Comparison of ENCODE assay signal across 11 cellular contexts in genomic region chr16:81738831-81739496, GRCh38. TPM values are rescaled to one million over a fixed set of nuclear protein-coding genes. Genes with fewer than 3 reads are reported as not detected.
DNase-seq lines count a peak whose midpoint lies in the region; ATAC-seq and TF ChIP-seq lines count a peak whose summit lies in the region.
"Had no signal": no experiment of that assay in that cellular context is flagged by ENCODE, and none has a peak within 500 bp of the region (broad histone marks: within the 10 kb centered on the region; RNA-seq: fewer than 3 reads in every experiment).

No MANE protein-coding gene starts in this region.

- peaks cover 0 to 4% (median 0%) of the 10 kb centered on the region in 3 experiments for H3K27me3 ChIP-seq in neuronal stem cell (ENCODE audit: control insufficient read depth in 3 of 3, insufficient read depth in 3 of 3, low read depth in 1 of 3, low read length in 3 of 3)
- H3K27me3 ChIP-seq: MG63 had no signal

- H3K4me3 Mint-ChIP-seq in activated B cell treated with CpG ODN at 0.5 μM for 24 hours: peak overlapping the region; percentile 79
- H3K4me3 Mint-ChIP-seq in activated T-helper 17 cell treated with anti-CD3 and anti-CD28 coated beads, Interleukin-2, amount 50 U/mL, for 72 hours: no peak overlapping the region

- no peaks in the 10 kb centered on the region for H3K36me3 ChIP-seq in neuronal stem cell (replicated peaks in 1 of 2; ENCODE audit: control insufficient read depth in 2 of 2, insufficient read depth in 2 of 2, low read length in 2 of 2)
- H3K36me3 ChIP-seq: MG63 had no signal

- no peaks in the 10 kb centered on the region for H3K9me3 Mint-ChIP-seq in activated B cell treated with CpG ODN at 0.5 μM for 24 hours
- H3K9me3 Mint-ChIP-seq in activated T-helper 17 cell treated with anti-CD3 and anti-CD28 coated beads, Interleukin-2, amount 50 U/mL, for 72 hours: no peaks in the 10 kb centered on the region

- H4K8ac ChIP-seq in neuronal stem cell (ENCODE audit: low read depth, low read length): no peak overlapping the region

- H3K27ac Mint-ChIP-seq in activated B cell treated with CpG ODN at 0.5 μM for 24 hours: peak overlapping the region; percentile 95
- H3K27ac Mint-ChIP-seq in activated T-helper 17 cell treated with anti-CD3 and anti-CD28 coated beads, Interleukin-2, amount 50 U/mL, for 72 hours: no peak overlapping the region

- peaks cover 0 to 2% of the 10 kb centered on the region in 2 donors for H3K9me3 ChIP-seq in neuronal stem cell (replicated peaks in 1 of 2; ENCODE audit: control insufficient read depth in 2 of 2, insufficient read depth in 1 of 2, low read depth in 1 of 2, low read length in 2 of 2)
- H3K9me3 ChIP-seq: MG63 had no signal

- H3K27me3 Mint-ChIP-seq in activated B cell treated with CpG ODN at 0.5 μM for 24 hours: no peaks in the 10 kb centered on the region
- H3K27me3 Mint-ChIP-seq in activated T-helper 17 cell treated with anti-CD3 and anti-CD28 coated beads, Interleukin-2, amount 50 U/mL, for 72 hours: no peaks in the 10 kb centered on the region

- POLR2A ChIA-PET in activated B cell treated with CpG ODN at 0.5 μM for 24 hours (lab: Charles Lee): interaction anchor here (0.7 to 4.9 kb wide), 24 partner anchors 9 to 425 kb away, joined by 3 to 124 read pairs (median 7); partner anchors contain the start of genes GAN and PLCG2

- H3K4me2 ChIP-seq in neuronal stem cell (ENCODE audit: insufficient read depth, low read length, poor library complexity, severe bottlenecking): no peak overlapping the region

- peak; percentile 28 for ATAC-seq in HG03280 (IDR thresholded peaks at IDR 0.05; ENCODE audit: unreplicated experiment)
- ATAC-seq in activated B cell treated with CpG ODN at 0.5 μM for 24 hours (ENCODE audit: low read depth): peak; percentile 73
- no peak for ATAC-seq in activated T-helper 17 cell treated with anti-CD3 and anti-CD28 coated beads, Interleukin-2, amount 50 U/mL, for 72 hours (replicated peaks)
- no peak for ATAC-seq in HG03095 (IDR thresholded peaks at IDR 0.05; ENCODE audit: unreplicated experiment)

- no peak overlapping the region for H3K9ac ChIP-seq in neuronal stem cell (ENCODE audit: low read depth, low read length, poor library complexity)

- WGBS in neuronal stem cell (ENCODE audit: extremely low coverage in 2 of 2, insufficient read length in 2 of 2, insufficient replicate concordance in 1 of 2), 2 donors: no CpG with 5 or more reads among the region's 18 CpGs

- peak overlapping the region; percentile 55 for H2BK15ac ChIP-seq in neuronal stem cell (ENCODE audit: low read length)

- in situ Hi-C loops in GM13976 (cut with MboI; ENCODE audit: low sequenced_read_pairs, unreplicated experiment): no loop called here

- H3K23ac ChIP-seq in neuronal stem cell (ENCODE audit: low read depth, low read length, poor library complexity): no peak overlapping the region

- H3K79me1 ChIP-seq in neuronal stem cell (ENCODE audit: low read depth, low read length): no peaks in the 10 kb centered on the region

- DNase-seq in GM13976 (ENCODE audit: low spot score) (peak; percentile 47), activated B cell treated with CpG ODN at 0.5 μM for 24 hours (peak; percentile 78), neuronal stem cell (ENCODE audit: low spot score) (no peak), NCI-H774 (lab: John Stamatoyannopoulos, UW) (no peak)
- DNase-seq in stimulated activated CD8-positive, alpha-beta memory T cell treated with anti-CD3 and anti-CD28 coated beads, Interleukin-4, amount 100 ng/mL, for 48 hours: no peak
- DNase-seq: activated CD4-positive, CD25-positive, alpha-beta regulatory T cell; DND-41; MG63 had no signal

- peak overlapping the region; percentile 13 for H2BK5ac ChIP-seq in neuronal stem cell (ENCODE audit: low read length)

- peaks cover 5% of the 10 kb centered on the region for H3K36me3 Mint-ChIP-seq in activated B cell treated with CpG ODN at 0.5 μM for 24 hours (ENCODE audit: low read depth)
- no peaks in the 10 kb centered on the region for H3K36me3 Mint-ChIP-seq in activated T-helper 17 cell treated with anti-CD3 and anti-CD28 coated beads, Interleukin-2, amount 50 U/mL, for 72 hours (ENCODE audit: low read depth)

- H2BK12ac ChIP-seq in neuronal stem cell (ENCODE audit: low read length): peak overlapping the region; percentile 1

- H2AFZ ChIP-seq in neuronal stem cell (ENCODE audit: low read length): no peak overlapping the region

- H3K14ac ChIP-seq in neuronal stem cell (ENCODE audit: low read length): no peak overlapping the region

- no peak for TF ChIP-seq CTCF in GM13976 (IDR thresholded peaks at IDR 0.05; ENCODE audit: borderline replicate concordance, control extremely low read depth, extremely low read depth, insufficient read depth, missing control alignments)
- TF ChIP-seq CTCF in activated B cell treated with CpG ODN at 0.5 μM for 24 hours (IDR thresholded peaks at IDR 0.05): no peak

- H3K4ac ChIP-seq in neuronal stem cell (ENCODE audit: low read length): no peak overlapping the region

- peak overlapping the region; percentile 95 for H2AK5ac ChIP-seq in neuronal stem cell (ENCODE audit: low read depth, low read length)

- no peaks in the 10 kb centered on the region for H3K4me1 ChIP-seq in neuronal stem cell (ENCODE audit: control insufficient read depth in 2 of 2, insufficient read depth in 1 of 2, low read depth in 1 of 2, low read length in 2 of 2)

- intact Hi-C loops in activated B cell treated with CpG ODN at 0.5 μM for 24 hours (cut with micrococcal nuclease): loop anchor here (1.0 to 10.0 kb wide), 18 partner anchors 9 to 1194 kb away; partner anchors contain the start of genes ATMIN, DYNLRB2 and GCSH

- peaks cover 55% of the 10 kb centered on the region for H3K4me1 Mint-ChIP-seq in activated B cell treated with CpG ODN at 0.5 μM for 24 hours
- no peaks in the 10 kb centered on the region for H3K4me1 Mint-ChIP-seq in activated T-helper 17 cell treated with anti-CD3 and anti-CD28 coated beads, Interleukin-2, amount 50 U/mL, for 72 hours

- CTCF ChIA-PET in activated B cell treated with CpG ODN at 0.5 μM for 24 hours (lab: Charles Lee): interaction anchor here (0.7 to 8.3 kb wide), 16 partner anchors 9 to 373 kb away, joined by 3 to 56 read pairs (median 4); no protein-coding TSS in a partner anchor

- no peak overlapping the region for H3K27ac ChIP-seq in neuronal stem cell (replicated peaks; ENCODE audit: low read length)

- H3K4me3 ChIP-seq in neuronal stem cell (ENCODE audit: low read length in 2 of 2): no peak overlapping the region
- H3K4me3 ChIP-seq: MG63 had no signal

- no peak overlapping the region for H2BK120ac ChIP-seq in neuronal stem cell (ENCODE audit: low read depth, low read length)

- H4K91ac ChIP-seq in neuronal stem cell (ENCODE audit: low read depth, low read length, poor library complexity): no peak overlapping the region

- H3K18ac ChIP-seq in neuronal stem cell (ENCODE audit: low read length): no peak overlapping the region

RNA-seq across cellular contexts. Expression of gene PLCG2, which starts 40.1 kb away (rescaled TPM):
- total RNA-seq in activated B cell treated with CpG ODN at 0.5 μM for 24 hours: 449 and 525 TPM in 2 replicates
- 1.3 TPM for polyA plus RNA-seq in neuronal stem cell (2013, experiment 1 of 2)
- 1.1 TPM for polyA plus RNA-seq in neuronal stem cell (2013, experiment 2 of 2)
- 10 to 100 TPM in 1 of 2 donors, 1 to 10 TPM in 1; 6.6 to 11.0 TPM for total RNA-seq in activated T-helper 17 cell treated with anti-CD3 and anti-CD28 coated beads, Interleukin-2, amount 50 U/mL, for 72 hours

Comparison
In these comparisons a context has a peak if more than half of its experiments do, and no peak if none do; other contexts are left out.
1. DNase-seq: peak in GM13976 (single experiment) and activated B cell treated with CpG ODN at 0.5 μM for 24 hours (single experiment); none in neuronal stem cell (single experiment), stimulated activated CD8-positive, alpha-beta memory T cell treated with anti-CD3 and anti-CD28 coated beads, Interleukin-4, amount 100 ng/mL, for 48 hours (single experiment) and NCI-H774 (single experiment).
2. ATAC-seq: peak in HG03280 (single experiment) and activated B cell treated with CpG ODN at 0.5 μM for 24 hours (single experiment); none in activated T-helper 17 cell treated with anti-CD3 and anti-CD28 coated beads, Interleukin-2, amount 50 U/mL, for 72 hours (single experiment) and HG03095 (single experiment).
3. RNA of gene PLCG2, which starts 40.1 kb away (total RNA-seq): 449 to 525 TPM in activated B cell treated with CpG ODN at 0.5 μM for 24 hours; 6.6 to 11.0 TPM in activated T-helper 17 cell treated with anti-CD3 and anti-CD28 coated beads, Interleukin-2, amount 50 U/mL, for 72 hours; every median in the first group is over 10 times any median in the second.